In the genomic region with DNA sequence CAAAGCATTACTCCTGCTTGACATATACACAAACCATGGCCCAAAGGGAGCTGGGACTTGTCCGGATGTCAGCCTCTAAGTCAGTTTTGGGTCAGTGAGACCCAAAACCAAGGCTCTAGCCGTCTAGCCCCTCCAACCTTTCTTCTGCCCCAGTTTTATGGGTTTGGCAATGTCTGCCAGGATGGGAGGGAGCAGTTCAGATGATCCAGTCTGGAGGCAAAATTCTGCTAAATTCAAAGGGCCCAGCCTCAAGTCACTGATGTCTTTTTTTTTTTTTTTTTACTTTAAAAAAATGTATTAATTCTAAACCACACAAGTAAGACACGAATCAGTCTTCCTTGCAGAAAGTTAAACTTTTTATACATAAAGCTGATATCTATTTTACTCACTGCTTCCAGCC, we compare ENCODE assay signal across 18 cellular contexts. TPM values are rescaled to one million over a fixed set of nuclear protein-coding genes. Genes with fewer than 3 reads are reported as not detected.
DNase-seq lines count a peak whose midpoint lies in the region; ATAC-seq and TF ChIP-seq lines count a peak whose summit lies in the region.
"Had no signal": no experiment of that assay in that cellular context is flagged by ENCODE, and none has a peak within 500 bp of the region (broad histone marks: within the 10 kb centered on the region; RNA-seq: fewer than 3 reads in every experiment).

No MANE protein-coding gene starts in this region.

- DNase-seq in activated T-cell treated with anti-CD3 and anti-CD28 coated beads, Interleukin-2, amount 50 U/mL, for 72 hours = no peak
- DNase-seq in activated T-cell treated with anti-CD3 and anti-CD28 coated beads for 4 hours (no peak), OCI-LY7 (ENCODE audit: low spot score) (no peak), gastrocnemius medialis (no peak), middle frontal gyrus (ENCODE audit: extremely low spot score, low spot score) (no peak), dorsolateral prefrontal cortex (no peak), PC-3 (no peak)
- no peak for DNase-seq in activated naive CD8-positive, alpha-beta T cell treated with anti-CD3 and anti-CD28 coated beads, Interleukin-2, amount 50 U/mL, for 24 hours
- DNase-seq: psoas muscle, Right ventricle myocardium superior, testis had no signal

- in situ Hi-C loops in gastrocnemius medialis (cut with MboI; ENCODE audit: low sequenced_read_pairs in 4 of 4) = no loop called here

- H3K4me2 ChIP-seq in OCI-LY7 (ENCODE audit: low read length) = no peak overlapping the region
- H3K4me2 ChIP-seq in PC-3 (ENCODE audit: low read length) = no peak overlapping the region

- H3K9ac ChIP-seq in PC-3 (ENCODE audit: low read length) = no peak overlapping the region

- intact Hi-C loops in OCI-LY7 (cut with micrococcal nuclease; ENCODE audit: unreplicated experiment) (no loop called here), gastrocnemius medialis (cut with DNase I; ENCODE audit: low total_unique reads) (no loop called here), dorsolateral prefrontal cortex (cut with DNase I) (no loop called here), PC-3 (cut with micrococcal nuclease) (no loop called here)

- peak overlapping the region; percentile 98 for H3K27ac Mint-ChIP-seq in activated T-cell treated with anti-CD3 and anti-CD28 coated beads, Interleukin-2, amount 50 U/mL, for 72 hours
- H3K27ac Mint-ChIP-seq in activated naive CD8-positive, alpha-beta T cell treated with anti-CD3 and anti-CD28 coated beads, Interleukin-2, amount 50 U/mL, for 24 hours = peak overlapping the region; percentile 98
- H3K27ac Mint-ChIP-seq: dendritic cell treated with granulocyte-macrophage colony-stimulating factor and Interleukin-4, amounts not matched to agents 40 ng/mL and 50 ng/mL, for 4 days had no signal

- H3K36me3 ChIP-seq in OCI-LY7 (ENCODE audit: insufficient read depth, low read length) (peaks cover 52% of the 10 kb centered on the region), gastrocnemius medialis (no peaks in the 10 kb centered on the region), PC-3 (ENCODE audit: low read depth, low read length) (no peaks in the 10 kb centered on the region)
- H3K36me3 ChIP-seq: breast epithelium, gastroesophageal sphincter had no signal

- H3K27me3 ChIP-seq in gastrocnemius medialis (no peaks in the 10 kb centered on the region), dorsolateral prefrontal cortex (no peaks in the 10 kb centered on the region), PC-3 (ENCODE audit: low read length) (no peaks in the 10 kb centered on the region)
- H3K27me3 ChIP-seq: breast epithelium, gastroesophageal sphincter, testis had no signal

- no peak overlapping the region for H3K4me3 ChIP-seq in OCI-LY7 (ENCODE audit: low read depth, low read length, poor library complexity, severe bottlenecking)
- no peak overlapping the region for H3K4me3 ChIP-seq in gastrocnemius medialis
- no peak overlapping the region for H3K4me3 ChIP-seq in dorsolateral prefrontal cortex
- H3K4me3 ChIP-seq in PC-3 (ENCODE audit: low read length) = no peak overlapping the region
- H3K4me3 ChIP-seq: breast epithelium, gastroesophageal sphincter, psoas muscle, testis had no signal

- H3K79me2 ChIP-seq in OCI-LY7 (ENCODE audit: insufficient read depth, low read depth, low read length) = peaks cover 90% of the 10 kb centered on the region
- H3K79me2 ChIP-seq in PC-3 (ENCODE audit: low read length) = no peaks in the 10 kb centered on the region

- no peaks in the 10 kb centered on the region for H3F3A ChIP-seq in PC-3 (ENCODE audit: low read length, unreplicated experiment)

- H3K4me1 ChIP-seq in OCI-LY7 (ENCODE audit: insufficient read depth, low read length, poor library complexity, severe bottlenecking) (peaks cover 53% of the 10 kb centered on the region), gastrocnemius medialis (peaks cover 3 to 6% of the 10 kb centered on the region in 2 donors), PC-3 (ENCODE audit: insufficient read depth, low read length) (peaks cover 9% of the 10 kb centered on the region)
- H3K4me1 ChIP-seq: breast epithelium, psoas muscle, testis had no signal

- H3K9me2 ChIP-seq in OCI-LY7 (ENCODE audit: insufficient read depth, low read length) (no peaks in the 10 kb centered on the region), PC-3 (replicated peaks; ENCODE audit: low read length) (no peaks in the 10 kb centered on the region)

- TF ChIP-seq CTCF in OCI-LY7 (conservative IDR thresholded peaks at IDR 0.05; ENCODE audit: low read length) (no peak), gastrocnemius medialis (IDR thresholded peaks at IDR 0.05 in 4 of 5, conservative IDR thresholded peaks at IDR 0.05 in 1 of 5) (no peak), dorsolateral prefrontal cortex (IDR thresholded peaks at IDR 0.05 in 54 of 56, conservative IDR thresholded peaks at IDR 0.05 in 2 of 56; ENCODE audit: low read depth in 1 of 56, partially characterized antibody in 56 of 56) (no peak), PC-3 (conservative IDR thresholded peaks at IDR 0.05; ENCODE audit: low read depth, low read length) (no peak)

- no peaks in the 10 kb centered on the region for H3K27me3 Mint-ChIP-seq in activated T-cell treated with anti-CD3 and anti-CD28 coated beads, Interleukin-2, amount 50 U/mL, for 72 hours (ENCODE audit: low read depth)
- no peaks in the 10 kb centered on the region for H3K27me3 Mint-ChIP-seq in activated naive CD8-positive, alpha-beta T cell treated with anti-CD3 and anti-CD28 coated beads, Interleukin-2, amount 50 U/mL, for 24 hours
- H3K27me3 Mint-ChIP-seq: dendritic cell treated with granulocyte-macrophage colony-stimulating factor and Interleukin-4, amounts not matched to agents 40 ng/mL and 50 ng/mL, for 4 days had no signal

- CTCF ChIA-PET in OCI-LY7 (lab: Charles Lee; ENCODE audit: unreplicated experiment) (no interaction called here), PC-3 (lab: Charles Lee) (no interaction called here)

- TF ChIP-seq POLR2A in gastrocnemius medialis (IDR thresholded peaks at IDR 0.05) = no peak

- H3K4me3 Mint-ChIP-seq in activated T-cell treated with anti-CD3 and anti-CD28 coated beads, Interleukin-2, amount 50 U/mL, for 72 hours = peak overlapping the region; percentile 81 to 82
- peak overlapping the region; percentile 26 for H3K4me3 Mint-ChIP-seq in activated naive CD8-positive, alpha-beta T cell treated with anti-CD3 and anti-CD28 coated beads, Interleukin-2, amount 50 U/mL, for 24 hours
- H3K4me3 Mint-ChIP-seq: dendritic cell treated with granulocyte-macrophage colony-stimulating factor and Interleukin-4, amounts not matched to agents 40 ng/mL and 50 ng/mL, for 4 days; neural crest cell had no signal

- no peak for ATAC-seq in activated T-cell treated with anti-CD3 and anti-CD28 coated beads, Interleukin-2, amount 50 U/mL, for 72 hours (replicated peaks in 1 of 2)
- ATAC-seq in activated naive CD8-positive, alpha-beta T cell treated with anti-CD3 and anti-CD28 coated beads, Interleukin-2, amount 50 U/mL, for 24 hours = no peak
- ATAC-seq in gastrocnemius medialis (no peak), PC-3 (no peak)
- ATAC-seq: gastroesophageal sphincter, HCT116, psoas muscle had no signal

- H3K9me3 Mint-ChIP-seq in activated T-cell treated with anti-CD3 and anti-CD28 coated beads, Interleukin-2, amount 50 U/mL, for 72 hours = peaks cover 0 to 2% of the 10 kb centered on the region in 2 donors
- peaks cover 3% of the 10 kb centered on the region for H3K9me3 Mint-ChIP-seq in activated naive CD8-positive, alpha-beta T cell treated with anti-CD3 and anti-CD28 coated beads, Interleukin-2, amount 50 U/mL, for 24 hours
- H3K9me3 Mint-ChIP-seq: dendritic cell treated with granulocyte-macrophage colony-stimulating factor and Interleukin-4, amounts not matched to agents 40 ng/mL and 50 ng/mL, for 4 days; neural crest cell had no signal

- POLR2A ChIA-PET in OCI-LY7 (lab: Charles Lee) (interaction anchor here (0.7 to 1.3 kb wide), 3 partner anchors 12 to 229 kb away, joined by 3 to 4 read pairs (median 3); no protein-coding TSS in a partner anchor), PC-3 (lab: Charles Lee; ENCODE audit: unreplicated experiment) (no interaction called here)

- peaks cover 98% of the 10 kb centered on the region for H3K4me1 Mint-ChIP-seq in activated T-cell treated with anti-CD3 and anti-CD28 coated beads, Interleukin-2, amount 50 U/mL, for 72 hours (ENCODE audit: low read depth)
- H3K4me1 Mint-ChIP-seq in activated naive CD8-positive, alpha-beta T cell treated with anti-CD3 and anti-CD28 coated beads, Interleukin-2, amount 50 U/mL, for 24 hours = peaks cover 96% of the 10 kb centered on the region
- H3K4me1 Mint-ChIP-seq: neural crest cell had no signal

- peak overlapping the region; percentile 12 for H3K27ac ChIP-seq in OCI-LY7 (ENCODE audit: low read depth, low read length, poor library complexity, severe bottlenecking)
- peak overlapping the region in 3 of 4 donors; percentile 76 to 79 (median 76) for H3K27ac ChIP-seq in gastrocnemius medialis
- H3K27ac ChIP-seq in dorsolateral prefrontal cortex = no peak overlapping the region
- H3K27ac ChIP-seq in PC-3 (ENCODE audit: low read length) = no peak overlapping the region
- H3K27ac ChIP-seq: psoas muscle, testis had no signal

- H2AFZ ChIP-seq in OCI-LY7 (ENCODE audit: low read length) (no peak overlapping the region), PC-3 (ENCODE audit: low read length) (no peak overlapping the region)

- BruUV-seq in OCI-LY7 (replicated peaks; lab: Mats Ljungman, UMichigan) = no TSS peak
- no TSS peak for BruUV-seq in PC-3 (replicated peaks; lab: Mats Ljungman, UMichigan)

- H3K9me3 ChIP-seq in OCI-LY7 (ENCODE audit: low read length) (no peaks in the 10 kb centered on the region), gastrocnemius medialis (no peaks in the 10 kb centered on the region), PC-3 (ENCODE audit: low read length) (no peaks in the 10 kb centered on the region)
- H3K9me3 ChIP-seq: breast epithelium, gastroesophageal sphincter, psoas muscle, testis had no signal

- no peaks in the 10 kb centered on the region for H4K20me1 ChIP-seq in OCI-LY7 (ENCODE audit: insufficient read depth, low read length)
- no peaks in the 10 kb centered on the region for H4K20me1 ChIP-seq in PC-3 (ENCODE audit: low read length)

- H3K36me3 Mint-ChIP-seq in activated T-cell treated with anti-CD3 and anti-CD28 coated beads, Interleukin-2, amount 50 U/mL, for 72 hours (ENCODE audit: insufficient read depth in 2 of 2) = peaks cover 9 to 28% of the 10 kb centered on the region in 2 donors
- peaks cover 50% of the 10 kb centered on the region for H3K36me3 Mint-ChIP-seq in activated naive CD8-positive, alpha-beta T cell treated with anti-CD3 and anti-CD28 coated beads, Interleukin-2, amount 50 U/mL, for 24 hours (ENCODE audit: low read depth)

RNA-seq across cellular contexts. Expression of gene NLRC5, which starts 8.6 kb away (rescaled TPM):
- total RNA-seq in activated T-cell treated with anti-CD3 and anti-CD28 coated beads, Interleukin-2, amount 50 U/mL, for 72 hours = 100 to 1,000 TPM; 239 to 256 TPM
- total RNA-seq in OCI-LY7 (2014; rRNA removed; shearing (Covaris generic)) = 156 and 199 TPM in 2 replicates
- total RNA-seq in OCI-LY7 (2022) = 305 and 310 TPM in 2 replicates
- total RNA-seq in gastrocnemius medialis = 1 to 10 TPM; 2.5 to 9.4 (median 5.1) TPM
- 10 to 100 TPM in 103 of 120 experiments, 1 to 10 TPM in 17; 6.0 to 50.1 (median 15.6) TPM for total RNA-seq in dorsolateral prefrontal cortex
- total RNA-seq in PC-3 (2014; rRNA removed) = 0.98 and 4.4 TPM in 2 replicates

RNA-seq across cellular contexts. Expression of gene CETP, which starts 36.2 kb away (rescaled TPM):
- under 1 TPM in 1 of 2 donors, not detected in 1; 0.36 TPM for total RNA-seq in activated T-cell treated with anti-CD3 and anti-CD28 coated beads, Interleukin-2, amount 50 U/mL, for 72 hours
- 0.54 and 0.67 TPM in 2 replicates for total RNA-seq in OCI-LY7 (2014; rRNA removed; shearing (Covaris generic))
- total RNA-seq in OCI-LY7 (2022) (0.41 and 0.65 TPM in 2 replicates), gastrocnemius medialis (not detected), dorsolateral prefrontal cortex (1 to 10 TPM in 4 of 120 experiments, under 1 TPM in 40, not detected in 76; 0.23 to 1.6 (median 0.50) TPM), PC-3 (2014; rRNA removed) (not detected in 2 replicates)
- total RNA-seq: epithelial cell of proximal tubule, MCF 10A, neural crest cell had no signal

Comparison
In these comparisons a context has a peak if more than half of its experiments do, and no peak if none do; other contexts are left out.
1. H3K27ac ChIP-seq: peak in OCI-LY7 (single experiment) and gastrocnemius medialis (3 of 4); none in dorsolateral prefrontal cortex (0 of 59) and PC-3 (single experiment).